1 cellular context compared by ENCODE assay signal in genomic region chr6:108156938-108157233, GRCh38.
TF ChIP-seq lines count a peak whose summit lies in the region.

No MANE protein-coding gene starts in this region.

TF ChIP-seq in WTC11, 78 proteins besides CTCF, POLR2A, EP300 and RAD21 (continued from another document):
- TF ChIP-seq, protein P1, sequence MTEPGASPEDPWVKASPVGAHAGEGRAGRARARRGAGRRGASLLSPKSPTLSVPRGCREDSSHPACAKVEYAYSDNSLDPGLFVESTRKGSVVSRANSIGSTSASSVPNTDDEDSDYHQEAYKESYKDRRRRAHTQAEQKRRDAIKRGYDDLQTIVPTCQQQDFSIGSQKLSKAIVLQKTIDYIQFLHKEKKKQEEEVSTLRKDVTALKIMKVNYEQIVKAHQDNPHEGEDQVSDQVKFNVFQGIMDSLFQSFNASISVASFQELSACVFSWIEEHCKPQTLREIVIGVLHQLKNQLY (CRISPR knock-in tag; IDR thresholded peaks at IDR 0.05): no peak
- no peak for TF ChIP-seq NFE2L1 (CRISPR knock-in tag; IDR thresholded peaks at IDR 0.05)
- no peak for TF ChIP-seq EMX1 (CRISPR knock-in tag; IDR thresholded peaks at IDR 0.05)
